Comparison of ENCODE assay signal across 11 cellular contexts in the genomic region with DNA sequence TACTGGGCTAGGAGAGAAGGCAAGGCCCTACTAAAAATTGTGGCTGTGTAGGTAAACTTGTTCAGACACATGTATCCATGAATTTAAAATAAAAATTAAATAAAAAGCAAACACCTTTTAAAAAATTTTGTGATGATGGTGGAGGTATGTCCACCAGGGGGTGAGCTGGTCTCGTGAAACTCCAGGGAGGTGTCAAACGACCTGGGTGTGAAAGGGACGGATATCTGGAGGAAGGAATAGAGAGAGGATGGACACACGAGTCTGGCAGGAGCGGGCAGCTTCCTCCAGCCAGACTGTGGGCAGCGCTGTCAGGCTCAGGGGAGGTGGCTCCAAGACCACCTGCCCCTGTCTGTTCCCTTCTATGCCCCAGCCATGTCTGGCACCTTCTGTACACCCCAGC. TPM values are rescaled to one million over a fixed set of nuclear protein-coding genes. Genes with fewer than 3 reads are reported as not detected.
DNase-seq lines count a peak whose midpoint lies in the region; ATAC-seq, FAIRE-seq and TF ChIP-seq lines count a peak whose summit lies in the region.
"Had no signal": no experiment of that assay in that cellular context is flagged by ENCODE, and none has a peak within 500 bp of the region (broad histone marks: within the 10 kb centered on the region; RNA-seq: fewer than 3 reads in every experiment).

No MANE protein-coding gene starts in this region.

- H3K4me2 ChIP-seq in K562 (ENCODE audit: insufficient read depth, low read length) = no peak overlapping the region
- no peak overlapping the region for H3K4me2 ChIP-seq in GM23248 (ENCODE audit: unreplicated experiment)

- TF ChIP-seq RAD21 in K562 (CRISPR knock-in tag; conservative IDR thresholded peaks at IDR 0.05 in 1 of 2, IDR thresholded peaks at IDR 0.05 in 1 of 2) = peak in 1 of 2 experiments; percentile 21; a peak in 1 of 4 replicates

- H4K20me1 ChIP-seq in K562 (replicated peaks; ENCODE audit: control insufficient read depth, insufficient read depth, low read length) (no peaks in the 10 kb centered on the region), GM23248 (ENCODE audit: insufficient read depth) (no peaks in the 10 kb centered on the region)

- ATAC-seq in K562 (no peak), left lung (peak; percentile 86), HG02588 (IDR thresholded peaks at IDR 0.05; ENCODE audit: unreplicated experiment) (no peak)
- ATAC-seq in natural killer cell treated with Interleukin-12 subunit alpha and Interleukin-12 subunit beta and Interleukin-15 and Interleukin-18, amount 100 ng/mL, for 72 hours = no peak
- ATAC-seq: activated CD4-positive, CD25-positive, alpha-beta regulatory T cell treated with anti-CD3 and anti-CD28 coated beads, Interleukin-2, amount 50 U/mL, for 24 hours had no signal

- no peaks in the 10 kb centered on the region for H3K27me3 ChIP-seq in CD4-positive, alpha-beta memory T cell (ENCODE audit: insufficient read depth, low read length)
- H3K27me3 ChIP-seq in K562 (ENCODE audit: control insufficient read depth in 2 of 2, insufficient read depth in 2 of 2, low read length in 2 of 2) = no peaks in the 10 kb centered on the region
- no peaks in the 10 kb centered on the region for H3K27me3 ChIP-seq in left lung
- no peaks in the 10 kb centered on the region; the same call in 1 of the 2 replicates for H3K27me3 ChIP-seq in GM23248 (replicated peaks; ENCODE audit: insufficient read depth)
- H3K27me3 ChIP-seq: tibial artery had no signal

- H3F3A ChIP-seq in GM23248 (ENCODE audit: insufficient read depth) = no peaks in the 10 kb centered on the region

- no peaks in the 10 kb centered on the region for H3K9me3 ChIP-seq in CD4-positive, alpha-beta memory T cell (ENCODE audit: control insufficient read depth in 1 of 2, low read length in 2 of 2)
- H3K9me3 ChIP-seq in K562 (replicated peaks; ENCODE audit: control insufficient read depth, insufficient read depth, low read depth, low read length) = no peaks in the 10 kb centered on the region
- no peaks in the 10 kb centered on the region for H3K9me3 ChIP-seq in left lung
- no peaks in the 10 kb centered on the region for H3K9me3 ChIP-seq in GM23248 (ENCODE audit: low read depth)
- H3K9me3 ChIP-seq: tibial artery had no signal

- no peaks in the 10 kb centered on the region for H3K9me3 Mint-ChIP-seq in CD4-positive, alpha-beta memory T cell
- H3K9me3 Mint-ChIP-seq in natural killer cell treated with Interleukin-12 subunit alpha and Interleukin-12 subunit beta and Interleukin-15 and Interleukin-18, amount 100 ng/mL, for 72 hours = no peaks in the 10 kb centered on the region

- CTCF ChIA-PET in CD4-positive, alpha-beta memory T cell (lab: Charles Lee; ENCODE audit: partially characterized antibody) = interaction anchor here (1.0 to 8.2 kb wide), 4 partner anchors 9 to 39 kb away, joined by 3 to 90 read pairs (median 4); no protein-coding TSS in a partner anchor
- CTCF ChIA-PET in K562 (lab: Yijun Ruan, JAX; ENCODE audit: low intra/inter-chr PET ratio) = no interaction called here

- no peaks in the 10 kb centered on the region for H3K79me2 ChIP-seq in K562 (ENCODE audit: control insufficient read depth, insufficient read depth, low read length)
- no peaks in the 10 kb centered on the region for H3K79me2 ChIP-seq in GM23248 (ENCODE audit: insufficient read depth)

- H3K27ac Mint-ChIP-seq in CD4-positive, alpha-beta memory T cell = peak overlapping the region in 1 of 7 donors; percentile 7
- no peak overlapping the region for H3K27ac Mint-ChIP-seq in natural killer cell treated with Interleukin-12 subunit alpha and Interleukin-12 subunit beta and Interleukin-15 and Interleukin-18, amount 100 ng/mL, for 72 hours

- 0% methylated on average over 6 of the region's 6 CpGs for WGBS in K562 (ENCODE audit: insufficient coverage, low coverage, missing lambda C conversion rate)
- WGBS in GM23248 (ENCODE audit: low coverage in 1 of 2, low lambda C conversion rate in 2 of 2, missing lambda C conversion rate in 2 of 2), 2 experiments = 62 to 67% methylated on average over 6 of the region's 6 CpGs

- POLR2A ChIA-PET in CD4-positive, alpha-beta memory T cell (lab: Charles Lee; ENCODE audit: partially characterized antibody) = no interaction called here
- POLR2A ChIA-PET in K562 (lab: Yijun Ruan, JAX) = no interaction called here

- in situ Hi-C loops in K562 (cut with MboI) = no loop called here
- in situ Hi-C loops in GM23248 (cut with MboI) = no loop called here

- H3K36me3 Mint-ChIP-seq in CD4-positive, alpha-beta memory T cell = no peaks in the 10 kb centered on the region
- H3K36me3 Mint-ChIP-seq in natural killer cell treated with Interleukin-12 subunit alpha and Interleukin-12 subunit beta and Interleukin-15 and Interleukin-18, amount 100 ng/mL, for 72 hours = no peaks in the 10 kb centered on the region

- H3K9me2 ChIP-seq in GM23248 (ENCODE audit: insufficient read depth) = no peaks in the 10 kb centered on the region

- no peak for FAIRE-seq in K562 (lab: Jason Lieb, UNC)

- H3K36me3 ChIP-seq in CD4-positive, alpha-beta memory T cell (ENCODE audit: insufficient read depth, low read length) = no peaks in the 10 kb centered on the region
- no peaks in the 10 kb centered on the region for H3K36me3 ChIP-seq in K562 (ENCODE audit: control insufficient read depth, insufficient read depth, low read length)
- H3K36me3 ChIP-seq in left lung = no peaks in the 10 kb centered on the region
- no peaks in the 10 kb centered on the region for H3K36me3 ChIP-seq in GM23248 (ENCODE audit: low read depth)
- H3K36me3 ChIP-seq: tibial artery had no signal

- no peaks in the 10 kb centered on the region for H3K4me1 ChIP-seq in CD4-positive, alpha-beta memory T cell (ENCODE audit: insufficient read depth, low read length)
- H3K4me1 ChIP-seq in K562 (replicated peaks in 1 of 2; ENCODE audit: control insufficient read depth in 2 of 2, insufficient read depth in 2 of 2, low read length in 2 of 2) (no peaks in the 10 kb centered on the region), left lung (peaks cover 0 to 5% of the 10 kb centered on the region in 2 donors), GM23248 (ENCODE audit: insufficient read depth) (peaks cover 5% of the 10 kb centered on the region; the same call in 1 of the 2 replicates)
- H3K4me1 ChIP-seq: tibial artery had no signal

- TF ChIP-seq POLR2A in K562 (conservative IDR thresholded peaks at IDR 0.05) = no peak

- peaks cover 0 to 9% (median 3%) of the 10 kb centered on the region in 4 donors for H3K4me1 Mint-ChIP-seq in CD4-positive, alpha-beta memory T cell
- peaks cover 0 to 3% of the 10 kb centered on the region in 2 donors for H3K4me1 Mint-ChIP-seq in natural killer cell treated with Interleukin-12 subunit alpha and Interleukin-12 subunit beta and Interleukin-15 and Interleukin-18, amount 100 ng/mL, for 72 hours (ENCODE audit: low read depth in 2 of 2)

- H2AFZ ChIP-seq in K562 (ENCODE audit: low read depth, low read length) = no peak overlapping the region
- H2AFZ ChIP-seq in GM23248 = no peak overlapping the region

- no peak overlapping the region for H3K4me3 ChIP-seq in CD4-positive, alpha-beta memory T cell (ENCODE audit: low read length in 2 of 2)
- no peak overlapping the region for H3K4me3 ChIP-seq in K562
- no peak overlapping the region for H3K4me3 ChIP-seq in left lung
- no peak overlapping the region for H3K4me3 ChIP-seq in GM23248
- H3K4me3 ChIP-seq: tibial artery had no signal

- peak in 4 of 5 donors; percentile 18 to 23 (median 22) for DNase-seq in CD4-positive, alpha-beta memory T cell
- DNase-seq in HT1080 (ENCODE audit: low read depth) = peak; percentile 38
- DNase-seq in K562 (ENCODE audit: extremely low read depth in 1 of 4, low spot score in 3 of 4) = peak in 1 of 4 experiments; percentile 4
- DNase-seq in left lung = no peak
- DNase-seq in natural killer cell treated with Interleukin-12 subunit alpha and Interleukin-12 subunit beta and Interleukin-15 and Interleukin-18, amount 100 ng/mL, for 72 hours (ENCODE audit: low spot score) = no peak
- DNase-seq in MV-4-11 (lab: John Stamatoyannopoulos, UW) = no peak
- DNase-seq in GM23248 = no peak
- DNase-seq: tibial artery had no signal

- no peak for TF ChIP-seq EP300 in K562 (IDR thresholded peaks at IDR 0.05; ENCODE audit: low read length)

- intact Hi-C loops in CD4-positive, alpha-beta memory T cell (cut with micrococcal nuclease) = loop anchor here (1.0 kb wide), 1 partner anchor 40 kb away; no protein-coding TSS in a partner anchor
- intact Hi-C loops in K562 (cut with micrococcal nuclease) = no loop called here
- intact Hi-C loops in left lung (cut with DNase I) = no loop called here

- BruUV-seq in K562 (replicated peaks; lab: Mats Ljungman, UMichigan) = no TSS peak

- peaks cover 0 to 4% of the 10 kb centered on the region in 2 donors for H3K27me3 Mint-ChIP-seq in CD4-positive, alpha-beta memory T cell
- peaks cover 21 to 22% of the 10 kb centered on the region in 2 donors for H3K27me3 Mint-ChIP-seq in natural killer cell treated with Interleukin-12 subunit alpha and Interleukin-12 subunit beta and Interleukin-15 and Interleukin-18, amount 100 ng/mL, for 72 hours

- H3K27ac ChIP-seq in CD4-positive, alpha-beta memory T cell (ENCODE audit: low read depth, low read length) = no peak overlapping the region
- no peak overlapping the region for H3K27ac ChIP-seq in K562 (ENCODE audit: extremely low read depth, low read depth, low read length)
- no peak overlapping the region for H3K27ac ChIP-seq in left lung
- H3K27ac ChIP-seq in GM23248 = no peak overlapping the region
- H3K27ac ChIP-seq: tibial artery had no signal

- no peaks in the 10 kb centered on the region for H3K9me1 ChIP-seq in K562 (ENCODE audit: control insufficient read depth, insufficient read depth, low read length)

- no peak overlapping the region for H3K4me3 Mint-ChIP-seq in CD4-positive, alpha-beta memory T cell
- H3K4me3 Mint-ChIP-seq in natural killer cell treated with Interleukin-12 subunit alpha and Interleukin-12 subunit beta and Interleukin-15 and Interleukin-18, amount 100 ng/mL, for 72 hours = no peak overlapping the region

- TF ChIP-seq CTCF in K562 (IDR thresholded peaks at IDR 0.05 in 2 of 3, conservative IDR thresholded peaks at IDR 0.05 in 1 of 3; ENCODE audit: insufficient read depth in 2 of 3, low read depth in 1 of 3, low read length in 3 of 3) (peak in 2 of 3 experiments; percentile 10 to 21; a peak in 1 of 6 replicates), left lung (IDR thresholded peaks at IDR 0.05) (peak; percentile 6 to 24)

- H3K9ac ChIP-seq in K562 (ENCODE audit: insufficient read depth in 1 of 2, low read depth in 2 of 2, low read length in 2 of 2) (no peak overlapping the region), GM23248 (no peak overlapping the region)

RNA-seq across cellular contexts. Expression of a gene that starts 34.8 kb away (rescaled TPM):
- not detected for total RNA-seq in CD4-positive, alpha-beta memory T cell
- not detected for polyA plus RNA-seq in CD4-positive, alpha-beta memory T cell
- 1.1 and 2.2 TPM in 2 replicates for total RNA-seq in HT1080 (2014; rRNA removed; shearing (Covaris generic))
- polyA plus RNA-seq in HT1080 (2015; cell fraction: cytosol; rRNA removed) = 1.00 and 1.6 TPM in 2 replicates
- polyA plus RNA-seq in HT1080 (2015; cell fraction: nucleus; rRNA removed) = 6.3 and 6.5 TPM in 2 replicates
- not detected in 2 replicates for total RNA-seq in K562 (2011; cell fraction: chromatin; rRNA removed; ENCODE audit: low replicate concordance)
- total RNA-seq in K562 (2011; cell fraction: nucleolus; rRNA removed) = not detected in 2 replicates
- not detected in 2 replicates for total RNA-seq in K562 (2011; cell fraction: nucleoplasm; rRNA removed)
- total RNA-seq in K562 (2014; rRNA removed) (not detected in 2 replicates), K562 (2014; rRNA removed; fragmentation: Illumina TruSeq; extraction: Trizol) (not detected in 2 replicates), K562 (2015; rRNA removed; fragmentation: Illumina TruSeq; extraction: Trizol) (not detected in 2 replicates), K562 (2021) (0.07 TPM in 2 replicates), left lung (100 to 1,000 TPM in 1 of 2 donors, 10 to 100 TPM in 1; 47.5 to 242 TPM)
- polyA plus RNA-seq in K562 (2011; rRNA removed) (0.01 TPM in 1 of 2 replicates, not detected in the other), K562 (2014; fragmentation: Illumina TruSeq; extraction: Trizol) (not detected in 2 replicates), K562 (2014; fragmentation: Nextera tagmentation; extraction: Ambion mirVana) (not detected), K562 (2014; rRNA removed) (not detected in 2 replicates), GM23248 (2016; fragmentation: Nextera tagmentation; extraction: Ambion mirVana) (not detected in 2 replicates)
- 0.07 TPM in 1 of 2 replicates, not detected in the other for polyA plus RNA-seq in K562 (2011; cell fraction: cytosol; rRNA removed)
- 0.30 TPM in 1 of 2 replicates, not detected in the other for polyA plus RNA-seq in K562 (2011; cell fraction: nucleus; rRNA removed)
- polyA plus RNA-seq in K562 (2012) = 0.01 TPM in 1 of 2 replicates, not detected in the other
- polyA minus RNA-seq in K562 (2011; rRNA and poly(A)+ RNA removed) = 0.04 TPM in 1 of 2 replicates, not detected in the other
- not detected in 2 replicates for polyA minus RNA-seq in K562 (2011; cell fraction: cytosol; rRNA and poly(A)+ RNA removed)
- polyA minus RNA-seq in K562 (2011; cell fraction: nucleus; rRNA and poly(A)+ RNA removed) = under 0.01 TPM in 1 of 2 replicates, not detected in the other
- total RNA-seq in natural killer cell treated with Interleukin-12 subunit alpha and Interleukin-12 subunit beta and Interleukin-15 and Interleukin-18, amount 100 ng/mL, for 72 hours = not detected
- not detected in 2 replicates for total RNA-seq in GM23248 (2014; rRNA removed; shearing (Covaris generic))
- polyA plus RNA-seq: neural cell had no signal

Comparison
In these comparisons a context has a peak if more than half of its experiments do, and no peak if none do; other contexts are left out.
1. DNase-seq: peak in CD4-positive, alpha-beta memory T cell (4 of 5) and HT1080 (single experiment); none in left lung (0 of 2), natural killer cell treated with Interleukin-12 subunit alpha and Interleukin-12 subunit beta and Interleukin-15 and Interleukin-18, amount 100 ng/mL, for 72 hours (single experiment), MV-4-11 (single experiment) and GM23248 (single experiment).
2. RNA of a gene that starts 34.8 kb away (total RNA-seq): 47.5 to 242 TPM in left lung; 1.1 to 2.2 TPM in HT1080, not detected in CD4-positive, alpha-beta memory T cell, 0.07 TPM in K562, not detected in natural killer cell treated with Interleukin-12 subunit alpha and Interleukin-12 subunit beta and Interleukin-15 and Interleukin-18, amount 100 ng/mL, for 72 hours and not detected in GM23248; every median in the first group is over 10 times any median in the second.